ENCODE assay signal across 1 cellular context in the genomic region with DNA sequence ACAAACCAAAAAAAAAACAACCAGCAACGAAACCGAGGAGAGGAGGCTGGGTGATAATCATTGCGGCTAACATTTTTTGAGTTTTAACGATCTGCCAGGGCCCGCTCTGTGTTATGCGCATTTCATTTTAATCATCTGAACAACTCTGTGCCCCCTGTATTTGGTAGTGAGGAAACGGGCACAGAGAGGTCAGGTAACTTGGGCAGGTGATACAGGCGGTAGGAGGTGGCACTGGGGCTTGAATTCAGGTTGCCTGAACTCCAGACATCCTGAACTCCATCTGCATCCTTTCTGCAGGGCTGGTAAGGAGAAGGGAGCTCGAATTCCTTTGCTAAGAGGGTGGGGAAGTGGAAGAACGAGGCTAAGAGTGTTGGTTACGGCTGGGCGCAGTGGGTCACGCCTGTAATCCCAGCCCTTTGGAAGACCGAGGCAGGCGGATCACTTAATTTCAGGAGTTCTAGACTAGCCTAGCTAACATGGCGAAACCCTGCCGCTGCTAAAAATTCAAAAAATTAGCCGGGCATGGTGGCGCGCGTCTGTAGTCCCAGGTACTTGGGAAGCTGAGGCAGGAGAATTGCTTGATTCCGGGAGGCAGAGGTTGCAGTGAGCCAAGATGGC.
TF ChIP-seq lines count a peak whose summit lies in the region.

No MANE protein-coding gene starts in this region.

TF ChIP-seq in liver, 16 proteins besides CTCF, POLR2A, EP300 and RAD21 (continued from another document):
- TF ChIP-seq, protein P1, sequence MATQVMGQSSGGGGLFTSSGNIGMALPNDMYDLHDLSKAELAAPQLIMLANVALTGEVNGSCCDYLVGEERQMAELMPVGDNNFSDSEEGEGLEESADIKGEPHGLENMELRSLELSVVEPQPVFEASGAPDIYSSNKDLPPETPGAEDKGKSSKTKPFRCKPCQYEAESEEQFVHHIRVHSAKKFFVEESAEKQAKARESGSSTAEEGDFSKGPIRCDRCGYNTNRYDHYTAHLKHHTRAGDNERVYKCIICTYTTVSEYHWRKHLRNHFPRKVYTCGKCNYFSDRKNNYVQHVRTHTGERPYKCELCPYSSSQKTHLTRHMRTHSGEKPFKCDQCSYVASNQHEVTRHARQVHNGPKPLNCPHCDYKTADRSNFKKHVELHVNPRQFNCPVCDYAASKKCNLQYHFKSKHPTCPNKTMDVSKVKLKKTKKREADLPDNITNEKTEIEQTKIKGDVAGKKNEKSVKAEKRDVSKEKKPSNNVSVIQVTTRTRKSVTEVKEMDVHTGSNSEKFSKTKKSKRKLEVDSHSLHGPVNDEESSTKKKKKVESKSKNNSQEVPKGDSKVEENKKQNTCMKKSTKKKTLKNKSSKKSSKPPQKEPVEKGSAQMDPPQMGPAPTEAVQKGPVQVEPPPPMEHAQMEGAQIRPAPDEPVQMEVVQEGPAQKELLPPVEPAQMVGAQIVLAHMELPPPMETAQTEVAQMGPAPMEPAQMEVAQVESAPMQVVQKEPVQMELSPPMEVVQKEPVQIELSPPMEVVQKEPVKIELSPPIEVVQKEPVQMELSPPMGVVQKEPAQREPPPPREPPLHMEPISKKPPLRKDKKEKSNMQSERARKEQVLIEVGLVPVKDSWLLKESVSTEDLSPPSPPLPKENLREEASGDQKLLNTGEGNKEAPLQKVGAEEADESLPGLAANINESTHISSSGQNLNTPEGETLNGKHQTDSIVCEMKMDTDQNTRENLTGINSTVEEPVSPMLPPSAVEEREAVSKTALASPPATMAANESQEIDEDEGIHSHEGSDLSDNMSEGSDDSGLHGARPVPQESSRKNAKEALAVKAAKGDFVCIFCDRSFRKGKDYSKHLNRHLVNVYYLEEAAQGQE (IDR thresholded peaks at IDR 0.05), result no peak
